9 cellular contexts compared by ENCODE assay signal in genomic region chr12:9118161-9118560, GRCh38. TPM values are rescaled to one million over a fixed set of nuclear protein-coding genes. Genes with fewer than 3 reads are reported as not detected.
A peak's percentile ranks its signal among the peaks of the same experiment; 100 is the strongest.
DNase-seq lines count a peak whose midpoint lies in the region; ATAC-seq and TF ChIP-seq lines count a peak whose summit lies in the region.
"Had no signal": no experiment of that assay in that cellular context is flagged by ENCODE, and none has a peak within 500 bp of the region (broad histone marks: within the 10 kb centered on the region; RNA-seq: fewer than 3 reads in every experiment).

No MANE protein-coding gene starts in this region.

- peak; percentile 12 for TF ChIP-seq POLR2A in right lobe of liver (IDR thresholded peaks at IDR 0.05)

- no peak overlapping the region for H2AFZ ChIP-seq in osteoblast (ENCODE audit: low read length)

- peak; percentile 4 for DNase-seq in stimulated activated CD4-positive, alpha-beta T cell treated with anti-CD3 and anti-CD28 coated beads, Interleukin-4, amount 100 ng/mL, for 24 hours
- no peak for DNase-seq in stimulated activated CD4-positive, alpha-beta T cell treated with anti-CD3 and anti-CD28 coated beads, Interleukin-12 subunit alpha, Interleukin-12 subunit beta, amount 100 ng/mL, for 4 hours
- peak; percentile 99 for DNase-seq in SIG-M5 treated with dmso at 0.1 percent for 504 hours (lab: John Stamatoyannopoulos, UW; ENCODE audit: unreplicated experiment)
- DNase-seq in right lobe of liver = peak in 1 of 3 donors; percentile 18
- DNase-seq in HUDEP-2 (lab: John Stamatoyannopoulos, UW; ENCODE audit: unreplicated experiment in 76 of 76) = no peak
- DNase-seq in osteoblast (ENCODE audit: insufficient read length, low spot score, missing footprints) = no peak
- no peak for DNase-seq in activated T-helper 1 cell treated with anti-CD3 and anti-CD28 coated beads, Interleukin-12 subunit alpha, Interleukin-12 subunit beta, Interleukin-2, Interleukin-4 antibody, amounts not matched to agents 30 ng/mL and 10 ng/mL and 1 ng/mL, durations not matched to agents 14 hours and 24 hours and 36 hours (ENCODE audit: low spot score)

- H3K9me3 Mint-ChIP-seq in activated T-helper 1 cell treated with anti-CD3 and anti-CD28 coated beads, Interleukin-12 subunit alpha, Interleukin-12 subunit beta, Interleukin-2, Interleukin-4 antibody, amounts not matched to agents 30 ng/mL and 10 ng/mL and 1 ng/mL, durations not matched to agents 14 hours and 24 hours and 36 hours = no peaks in the 10 kb centered on the region

- TF ChIP-seq CTCF in right lobe of liver (IDR thresholded peaks at IDR 0.05) = no peak
- no peak for TF ChIP-seq CTCF in osteoblast (IDR thresholded peaks at IDR 0.05; ENCODE audit: extremely low read depth, low read depth, low read length)

- H3K27me3 Mint-ChIP-seq in activated T-helper 1 cell treated with anti-CD3 and anti-CD28 coated beads, Interleukin-12 subunit alpha, Interleukin-12 subunit beta, Interleukin-2, Interleukin-4 antibody, amounts not matched to agents 30 ng/mL and 10 ng/mL and 1 ng/mL, durations not matched to agents 14 hours and 24 hours and 36 hours (ENCODE audit: insufficient read depth) = no peaks in the 10 kb centered on the region
- H3K27me3 Mint-ChIP-seq: activated naive CD8-positive, alpha-beta T cell had no signal

- H3K27me3 ChIP-seq in right lobe of liver = no peaks in the 10 kb centered on the region
- no peaks in the 10 kb centered on the region for H3K27me3 ChIP-seq in osteoblast (ENCODE audit: insufficient read depth, low read length)

- intact Hi-C loops in right lobe of liver (cut with DNase I) = no loop called here
- intact Hi-C loops in activated T-helper 1 cell treated with anti-CD3 and anti-CD28 coated beads, Interleukin-12 subunit alpha, Interleukin-12 subunit beta, Interleukin-2, Interleukin-4 antibody, amounts not matched to agents 30 ng/mL and 10 ng/mL and 1 ng/mL, durations not matched to agents 14 hours and 24 hours and 36 hours (cut with micrococcal nuclease) = no loop called here

- H3K36me3 Mint-ChIP-seq in activated T-helper 1 cell treated with anti-CD3 and anti-CD28 coated beads, Interleukin-12 subunit alpha, Interleukin-12 subunit beta, Interleukin-2, Interleukin-4 antibody, amounts not matched to agents 30 ng/mL and 10 ng/mL and 1 ng/mL, durations not matched to agents 14 hours and 24 hours and 36 hours (ENCODE audit: low read depth) = no peaks in the 10 kb centered on the region

- H3K27ac ChIP-seq in right lobe of liver (peak overlapping the region in 1 of 3 donors; percentile 78), osteoblast (ENCODE audit: low read depth, low read length) (no peak overlapping the region)

- H4K20me1 ChIP-seq in osteoblast (ENCODE audit: insufficient read depth, low read length) = no peaks in the 10 kb centered on the region

- H3K27ac Mint-ChIP-seq in activated T-helper 1 cell treated with anti-CD3 and anti-CD28 coated beads, Interleukin-12 subunit alpha, Interleukin-12 subunit beta, Interleukin-2, Interleukin-4 antibody, amounts not matched to agents 30 ng/mL and 10 ng/mL and 1 ng/mL, durations not matched to agents 14 hours and 24 hours and 36 hours = no peak overlapping the region
- H3K27ac Mint-ChIP-seq: activated naive CD8-positive, alpha-beta T cell had no signal

- peaks cover 0 to 47% (median 22%) of the 10 kb centered on the region in 4 donors for H3K4me1 ChIP-seq in right lobe of liver
- no peaks in the 10 kb centered on the region for H3K4me1 ChIP-seq in osteoblast (ENCODE audit: insufficient read depth, low read length)

- no peak overlapping the region for H3K4me3 Mint-ChIP-seq in activated T-helper 1 cell treated with anti-CD3 and anti-CD28 coated beads, Interleukin-12 subunit alpha, Interleukin-12 subunit beta, Interleukin-2, Interleukin-4 antibody, amounts not matched to agents 30 ng/mL and 10 ng/mL and 1 ng/mL, durations not matched to agents 14 hours and 24 hours and 36 hours
- H3K4me3 Mint-ChIP-seq: activated naive CD8-positive, alpha-beta T cell had no signal

- H3K36me3 ChIP-seq in right lobe of liver = peaks cover 0 to 7% (median 0%) of the 10 kb centered on the region in 4 donors
- no peaks in the 10 kb centered on the region for H3K36me3 ChIP-seq in osteoblast (ENCODE audit: insufficient read depth, low read length)

- H3K4me1 Mint-ChIP-seq in activated T-helper 1 cell treated with anti-CD3 and anti-CD28 coated beads, Interleukin-12 subunit alpha, Interleukin-12 subunit beta, Interleukin-2, Interleukin-4 antibody, amounts not matched to agents 30 ng/mL and 10 ng/mL and 1 ng/mL, durations not matched to agents 14 hours and 24 hours and 36 hours (ENCODE audit: low read depth) = peaks cover 11% of the 10 kb centered on the region

- H3K9me3 ChIP-seq in right lobe of liver (no peaks in the 10 kb centered on the region), osteoblast (ENCODE audit: low read depth, low read length) (no peaks in the 10 kb centered on the region)

- no peak overlapping the region for H3K4me2 ChIP-seq in osteoblast (ENCODE audit: insufficient read depth, low read length)

- ATAC-seq in right lobe of liver = peak in 2 of 4 donors; percentile 2 to 16
- no peak for ATAC-seq in GM18909 (IDR thresholded peaks at IDR 0.05; ENCODE audit: poor library complexity, unreplicated experiment)

- no peaks in the 10 kb centered on the region for H3K79me2 ChIP-seq in osteoblast (ENCODE audit: insufficient read depth, low read length)

- 44% methylated on average over 3 of the region's 3 CpGs for WGBS in right lobe of liver (ENCODE audit: insufficient coverage, low coverage, low lambda C conversion rate, missing lambda C conversion rate)

- no peak overlapping the region for H3K4me3 ChIP-seq in right lobe of liver
- H3K4me3 ChIP-seq in osteoblast (ENCODE audit: insufficient read depth, low read length) = no peak overlapping the region

RNA-seq across cellular contexts. Expression of gene A2M, which starts 2.4 kb away (rescaled TPM):
- total RNA-seq in right lobe of liver (1,000 to 10,000 TPM in 5 of 6 experiments, 100 to 1,000 TPM in 1; 978 to 3,352 (median 2,507) TPM), osteoblast (2.2 and 2.9 TPM in 2 replicates)
- not detected in 2 replicates for total RNA-seq in activated T-helper 1 cell treated with anti-CD3 and anti-CD28 coated beads, Interleukin-12 subunit alpha, Interleukin-12 subunit beta, Interleukin-2, Interleukin-4 antibody, amounts not matched to agents 30 ng/mL and 10 ng/mL and 1 ng/mL, durations not matched to agents 14 hours and 24 hours and 36 hours

Comparison
In these comparisons a context has a peak if more than half of its experiments do, and no peak if none do; other contexts are left out.
1. DNase-seq: peak in stimulated activated CD4-positive, alpha-beta T cell treated with anti-CD3 and anti-CD28 coated beads, Interleukin-4, amount 100 ng/mL, for 24 hours (single experiment) and SIG-M5 treated with dmso at 0.1 percent for 504 hours (single experiment); none in stimulated activated CD4-positive, alpha-beta T cell treated with anti-CD3 and anti-CD28 coated beads, Interleukin-12 subunit alpha, Interleukin-12 subunit beta, amount 100 ng/mL, for 4 hours (single experiment), HUDEP-2 (0 of 76), osteoblast (single experiment) and activated T-helper 1 cell treated with anti-CD3 and anti-CD28 coated beads, Interleukin-12 subunit alpha, Interleukin-12 subunit beta, Interleukin-2, Interleukin-4 antibody, amounts not matched to agents 30 ng/mL and 10 ng/mL and 1 ng/mL, durations not matched to agents 14 hours and 24 hours and 36 hours (single experiment).
2. RNA of gene A2M, which starts 2.4 kb away (total RNA-seq): 978 to 3,352 TPM in right lobe of liver; 2.2 to 2.9 TPM in osteoblast and not detected in activated T-helper 1 cell treated with anti-CD3 and anti-CD28 coated beads, Interleukin-12 subunit alpha, Interleukin-12 subunit beta, Interleukin-2, Interleukin-4 antibody, amounts not matched to agents 30 ng/mL and 10 ng/mL and 1 ng/mL, durations not matched to agents 14 hours and 24 hours and 36 hours; every median in the first group is over 100 times any median in the second.